25 cellular contexts compared by ENCODE assay signal in genomic region chr2:196404276-196404675, GRCh38.
DNase-seq lines count a peak whose midpoint lies in the region; ATAC-seq, FAIRE-seq and TF ChIP-seq lines count a peak whose summit lies in the region.
"Had no signal": no experiment of that assay in that cellular context is flagged by ENCODE, and none has a peak within 500 bp of the region (broad histone marks: within the 10 kb centered on the region; RNA-seq: fewer than 3 reads in every experiment).

No MANE protein-coding gene starts in this region.

- peak overlapping the region; percentile 59 for H3K4me2 ChIP-seq in endothelial cell of umbilical vein (ENCODE audit: insufficient read depth, low read length)

- DNase-seq in heart right ventricle (no peak), right atrium auricular region (ENCODE audit: low spot score) (no peak), endothelial cell of umbilical vein (ENCODE audit: low read depth, low spot score) (peak; percentile 72), NCI-H345 (lab: John Stamatoyannopoulos, UW) (no peak), lower lobe of right lung (no peak)
- no peak for DNase-seq in stimulated activated naive CD8-positive, alpha-beta T cell treated with anti-CD3 and anti-CD28 coated beads, Interleukin-15, Interleukin-2, amounts not matched to agents 100 U/mL and 50 U/mL, for 24 hours
- DNase-seq: activated CD8-positive, alpha-beta T cell treated with anti-CD3 and anti-CD28 coated beads for 36 hours; activated gamma-delta T cell; activated T-cell treated with anti-CD3 and anti-CD28 coated beads for 4 hours; Caco-2; DND-41; naive thymus-derived CD4-positive, alpha-beta T cell; NCI-H1417 treated with DMSO at 0.1 percent for 48 hours; NCI-H2107; NCI-H510A treated with DMSO at 0.1 percent for 48 hours; pancreas; right lobe of liver; RPMI8226; stimulated activated CD4-positive, alpha-beta T cell treated with anti-CD3 and anti-CD28 coated beads, Interleukin-15, amount 100 ng/mL, for 24 hours; stimulated activated CD8-positive, alpha-beta memory T cell treated with anti-CD3 and anti-CD28 coated beads, Interleukin-4, amount 100 ng/mL, for 48 hours had no signal

- intact Hi-C loops in heart right ventricle (cut with DNase I): loop anchor here in 1 of 10 donors (5.0 kb wide), 2 partner anchors 37 to 43 kb away; no protein-coding TSS in a partner anchor
- intact Hi-C loops in endothelial cell of umbilical vein (cut with micrococcal nuclease): loop anchor here (1.0 to 2.0 kb wide), 5 partner anchors 49 to 355 kb away; no protein-coding TSS in a partner anchor
- intact Hi-C loops in lower lobe of right lung (cut with DNase I): no loop called here

- peak overlapping the region; percentile 65 for H3K9ac ChIP-seq in endothelial cell of umbilical vein (replicated peaks; ENCODE audit: extremely low read depth, insufficient read depth, low read length)
- H3K9ac ChIP-seq in rectal smooth muscle tissue (ENCODE audit: low read length): no peak overlapping the region

- H3K4me1 ChIP-seq in heart right ventricle: peaks cover 6 to 65% (median 37%) of the 10 kb centered on the region in 9 donors
- H3K4me1 ChIP-seq in right atrium auricular region: peaks cover 0 to 27% of the 10 kb centered on the region in 2 donors
- H3K4me1 ChIP-seq in endothelial cell of umbilical vein (ENCODE audit: control insufficient read depth, extremely low read depth, insufficient read depth, low read length): peaks cover 49% of the 10 kb centered on the region
- H3K4me1 ChIP-seq in rectal smooth muscle tissue (ENCODE audit: control insufficient read depth, insufficient read depth, low read length): peaks cover 4% of the 10 kb centered on the region
- H3K4me1 ChIP-seq in lower lobe of right lung: peaks cover 15% of the 10 kb centered on the region
- H3K4me1 ChIP-seq: breast epithelium, Caco-2, right lobe of liver had no signal

- H3K9me3 ChIP-seq in heart right ventricle (no peaks in the 10 kb centered on the region), right atrium auricular region (no peaks in the 10 kb centered on the region), endothelial cell of umbilical vein (replicated peaks; ENCODE audit: control insufficient read depth, insufficient read depth, low read length) (no peaks in the 10 kb centered on the region), lower lobe of right lung (no peaks in the 10 kb centered on the region)
- H3K9me3 ChIP-seq: breast epithelium, Caco-2, pancreas, right lobe of liver had no signal

- H3K79me2 ChIP-seq in endothelial cell of umbilical vein (ENCODE audit: control insufficient read depth, insufficient read depth, low read length): no peaks in the 10 kb centered on the region

- H3K4me3 ChIP-seq in heart right ventricle: no peak overlapping the region
- H3K4me3 ChIP-seq in right atrium auricular region: no peak overlapping the region
- no peak overlapping the region for H3K4me3 ChIP-seq in endothelial cell of umbilical vein (replicated peaks in 1 of 3; ENCODE audit: insufficient read depth in 1 of 3, low read depth in 1 of 3, low read length in 3 of 3)
- H3K4me3 ChIP-seq in rectal smooth muscle tissue (ENCODE audit: low read length): no peak overlapping the region
- H3K4me3 ChIP-seq in lower lobe of right lung: no peak overlapping the region
- H3K4me3 ChIP-seq: breast epithelium, pancreas, right lobe of liver had no signal

- CTCF ChIA-PET in endothelial cell of umbilical vein (lab: Charles Lee): interaction anchor here (1.0 to 8.0 kb wide), 10 partner anchors 18 to 128 kb away, joined by 3 to 54 read pairs (median 6); no protein-coding TSS in a partner anchor

- peak; percentile 93 for FAIRE-seq in endothelial cell of umbilical vein (lab: Jason Lieb, UNC)
- FAIRE-seq: GM18507, pancreas had no signal

- H3K27ac ChIP-seq in heart right ventricle (peak overlapping the region in 7 of 10 donors; percentile 2 to 61 (median 35)), right atrium auricular region (no peak overlapping the region), endothelial cell of umbilical vein (ENCODE audit: insufficient read depth, low read depth, low read length) (peak overlapping the region; percentile 87), rectal smooth muscle tissue (ENCODE audit: low read depth, low read length) (peak overlapping the region; percentile 17), lower lobe of right lung (no peak overlapping the region)
- H3K27ac ChIP-seq: 22Rv1, breast epithelium, pancreas had no signal

- TF ChIP-seq POLR2A in endothelial cell of umbilical vein (IDR thresholded peaks at IDR 0.05; ENCODE audit: low read depth, low read length): no peak

- no TSS peak for BruUV-seq in endothelial cell of umbilical vein (replicated peaks; lab: Mats Ljungman, UMichigan)

- ATAC-seq in heart right ventricle (no peak), SK-N-SH treated with all-trans-retinoic acid at 6 μM for 48 hours (0 out of 3 replicates have a peak, but pooled peaks have one; percentile 4), lower lobe of right lung (no peak)
- ATAC-seq in stimulated activated naive CD8-positive, alpha-beta T cell treated with anti-CD3 and anti-CD28 coated beads, Interleukin-15, Interleukin-2, amounts not matched to agents 100 U/mL and 50 U/mL, for 24 hours: no peak
- ATAC-seq: activated CD8-positive, alpha-beta T cell treated with anti-CD3 and anti-CD28 coated beads for 36 hours; naive thymus-derived CD4-positive, alpha-beta T cell; pancreas had no signal

- no peaks in the 10 kb centered on the region for H3K27me3 ChIP-seq in heart right ventricle
- H3K27me3 ChIP-seq in right atrium auricular region: no peaks in the 10 kb centered on the region
- no peaks in the 10 kb centered on the region for H3K27me3 ChIP-seq in endothelial cell of umbilical vein (ENCODE audit: control insufficient read depth in 2 of 2, insufficient read depth in 2 of 2, low read length in 2 of 2)
- H3K27me3 ChIP-seq in rectal smooth muscle tissue (ENCODE audit: control insufficient read depth, insufficient read depth, low read length): no peaks in the 10 kb centered on the region
- no peaks in the 10 kb centered on the region for H3K27me3 ChIP-seq in lower lobe of right lung (ENCODE audit: low read depth)
- H3K27me3 ChIP-seq: breast epithelium, pancreas, right lobe of liver had no signal

- TF ChIP-seq CTCF in heart right ventricle (IDR thresholded peaks at IDR 0.05) (peak in 1 of 9 donors; percentile 8), right atrium auricular region (IDR thresholded peaks at IDR 0.05) (no peak), endothelial cell of umbilical vein (IDR thresholded peaks at IDR 0.05; ENCODE audit: extremely low read depth in 1 of 2, insufficient read depth in 1 of 2, low read depth in 1 of 2, low read length in 2 of 2) (no peak), lower lobe of right lung (IDR thresholded peaks at IDR 0.05) (no peak)

- H3K36me3 ChIP-seq in heart right ventricle (no peaks in the 10 kb centered on the region), right atrium auricular region (no peaks in the 10 kb centered on the region), endothelial cell of umbilical vein (ENCODE audit: control insufficient read depth in 2 of 2, extremely low read depth in 1 of 2, insufficient read depth in 2 of 2, low read length in 2 of 2) (no peaks in the 10 kb centered on the region), rectal smooth muscle tissue (ENCODE audit: control insufficient read depth, insufficient read depth, low read length) (no peaks in the 10 kb centered on the region), lower lobe of right lung (no peaks in the 10 kb centered on the region)
- H3K36me3 ChIP-seq: breast epithelium, pancreas, right lobe of liver had no signal

- dilution Hi-C loops in endothelial cell of umbilical vein (cut with MboI; ENCODE audit: extremely low pct_ligation_motif_present, low sequenced_read_pairs): no loop called here

- POLR2A ChIA-PET in endothelial cell of umbilical vein (lab: Charles Lee): interaction anchor here (0.6 kb wide), 1 partner anchor 13 kb away, joined by 3 read pairs; no protein-coding TSS in a partner anchor

- no peaks in the 10 kb centered on the region for H4K20me1 ChIP-seq in endothelial cell of umbilical vein (replicated peaks; ENCODE audit: control insufficient read depth, extremely low read depth, insufficient read depth, low read length)

- peak overlapping the region; percentile 32 for H2AFZ ChIP-seq in endothelial cell of umbilical vein (ENCODE audit: low read depth, low read length)

- H3K9me1 ChIP-seq in endothelial cell of umbilical vein (replicated peaks; ENCODE audit: control insufficient read depth, extremely low read depth, insufficient read depth, low read length): no peaks in the 10 kb centered on the region

TF ChIP-seq in SK-N-SH treated with all-trans-retinoic acid at 6 μM for 48 hours, 23 proteins besides CTCF, POLR2A, EP300 and RAD21:
- no peak for TF ChIP-seq ARNTL (CRISPR knock-in tag; IDR thresholded peaks at IDR 0.05; ENCODE audit: borderline replicate concordance, low read depth)
- no peak for TF ChIP-seq SNAI2 (CRISPR knock-in tag; IDR thresholded peaks at IDR 0.05)

TF ChIP-seq in endothelial cell of umbilical vein, 7 proteins besides CTCF, POLR2A, EP300 and RAD21:
- no peak for TF ChIP-seq MAX (IDR thresholded peaks at IDR 0.05; ENCODE audit: insufficient read depth, insufficient read length)
- peak; percentile 19 for TF ChIP-seq GATA2 (IDR thresholded peaks at IDR 0.05; ENCODE audit: insufficient read depth, insufficient read length, low read depth, low read length)
- TF ChIP-seq EZH2 (IDR thresholded peaks at IDR 0.05; ENCODE audit: borderline replicate concordance, low read depth, low read length, severe bottlenecking): no peak

Comparison
In these comparisons a context has a peak if more than half of its experiments do, and no peak if none do; other contexts are left out.
1. H3K27ac ChIP-seq: peak in heart right ventricle (7 of 10), endothelial cell of umbilical vein (single experiment) and rectal smooth muscle tissue (single experiment); none in right atrium auricular region (0 of 2) and lower lobe of right lung (single experiment).